1 cellular context compared by ENCODE assay signal in the genomic region with DNA sequence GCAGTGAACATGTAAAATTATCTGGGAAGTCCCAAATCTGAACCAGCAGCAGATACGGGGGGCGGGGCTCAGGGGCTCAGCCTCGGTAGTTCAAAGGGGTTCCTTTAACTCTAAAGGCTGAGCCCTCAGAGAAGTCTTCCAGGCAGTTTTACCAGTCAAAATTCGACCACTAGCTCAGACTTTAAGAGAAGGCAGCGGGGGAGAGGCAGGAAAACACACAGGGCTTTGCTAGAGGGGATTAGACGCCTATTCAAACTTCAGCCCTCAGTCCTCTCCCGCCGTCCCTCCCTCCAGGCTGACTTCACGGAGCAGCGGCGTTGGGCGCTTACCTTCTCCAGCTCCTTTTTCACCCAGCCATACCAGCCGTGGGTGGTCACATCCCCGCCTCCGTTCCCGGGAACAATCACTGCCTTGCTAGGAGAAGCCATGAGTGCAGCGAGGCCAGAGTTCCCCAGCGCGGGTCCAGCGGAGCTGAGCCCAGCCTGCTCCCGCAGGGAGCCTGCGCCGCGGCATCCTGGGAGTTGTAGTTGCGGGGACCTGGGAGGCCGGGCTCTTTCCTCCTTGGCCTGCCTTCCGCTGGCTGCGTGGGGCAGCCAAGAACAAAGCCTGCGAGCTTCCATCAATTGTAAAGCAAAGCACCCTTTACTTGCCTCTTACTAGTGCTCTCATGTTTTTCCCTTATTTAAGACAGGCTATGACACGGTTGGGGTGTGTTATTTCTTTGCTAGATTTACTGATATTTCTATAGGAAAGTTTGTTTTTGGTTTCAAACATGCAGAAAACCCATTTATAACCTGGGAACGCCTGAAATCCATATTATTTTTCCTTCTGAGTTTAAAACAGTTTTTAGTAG.
TF ChIP-seq lines count a peak whose summit lies in the region.

Gene RBBP9, minus strand, starts transcription at position 486 of the 853 bp plus-strand sequence. Its CDS starts 58 bp downstream, at position 428.

TF ChIP-seq in HepG2, 621 proteins besides CTCF, POLR2A, EP300 and RAD21 (continued from another document and continues in another):
- TF ChIP-seq RNF219 (CRISPR knock-in tag; IDR thresholded peaks at IDR 0.05) (no peak), ARID3A (IDR thresholded peaks at IDR 0.05; ENCODE audit: low read depth, low read length) (no peak), SIN3A (IDR thresholded peaks at IDR 0.05; ENCODE audit: borderline replicate concordance, low read depth, low read length) (peak; percentile 84; the same call in 1 of the 2 replicates), ATF7-NPFF (CRISPR knock-in tag; IDR thresholded peaks at IDR 0.05; ENCODE audit: low read depth) (peak; percentile 69; the same call in 1 of the 2 replicates), NFATC3 (CRISPR knock-in tag; IDR thresholded peaks at IDR 0.05) (no peak; the same call in 1 of the 2 replicates), MXD4 (CRISPR knock-in tag; IDR thresholded peaks at IDR 0.05) (peak; percentile 89), ZFYVE20 (CRISPR knock-in tag; IDR thresholded peaks at IDR 0.05; ENCODE audit: borderline replicate concordance, low read depth) (0 out of 2 replicates have a peak, but pooled peaks have one; percentile 45), ZSCAN9 (CRISPR knock-in tag; IDR thresholded peaks at IDR 0.05; ENCODE audit: borderline replicate concordance) (peak; percentile 47; the same call in 1 of the 2 replicates), SNAI1 (CRISPR knock-in tag; IDR thresholded peaks at IDR 0.05; ENCODE audit: borderline replicate concordance) (peak; percentile 87; the same call in 1 of the 2 replicates), ZNF432 (CRISPR knock-in tag; IDR thresholded peaks at IDR 0.05; ENCODE audit: borderline replicate concordance) (no peak), MAFK (conservative IDR thresholded peaks at IDR 0.05 in 1 of 2, IDR thresholded peaks at IDR 0.05 in 1 of 2; ENCODE audit: low read length in 2 of 2) (no peak), ESRRA (CRISPR knock-in tag; IDR thresholded peaks at IDR 0.05; ENCODE audit: low read depth) (0 out of 2 replicates have a peak, but pooled peaks have one; percentile 61), PCBP1 (IDR thresholded peaks at IDR 0.05; ENCODE audit: borderline replicate concordance, low read depth, low read length) (0 out of 2 replicates have a peak, but pooled peaks have one; percentile 54), SALL1 (CRISPR knock-in tag; IDR thresholded peaks at IDR 0.05) (peak; percentile 96), SOX13 (IDR thresholded peaks at IDR 0.05) (no peak), SOX13 (CRISPR knock-in tag; conservative IDR thresholded peaks at IDR 0.05 in 1 of 2, IDR thresholded peaks at IDR 0.05 in 1 of 2) (peak in 1 of 2 experiments; percentile 72; a peak in 2 of 4 replicates), NONO (IDR thresholded peaks at IDR 0.05) (no peak), NONO (CRISPR knock-in tag; conservative IDR thresholded peaks at IDR 0.05) (peak; percentile 93), ZNF552 (CRISPR knock-in tag; IDR thresholded peaks at IDR 0.05; ENCODE audit: borderline replicate concordance) (peak; percentile 31; the same call in 1 of the 2 replicates), PPARG (CRISPR knock-in tag; conservative IDR thresholded peaks at IDR 0.05) (0 out of 2 replicates have a peak, but pooled peaks have one; percentile 52), POLR2AphosphoS2 (IDR thresholded peaks at IDR 0.05; ENCODE audit: low read depth, low read length) (no peak), SATB2 (CRISPR knock-in tag; IDR thresholded peaks at IDR 0.05) (peak; percentile 80), U2AF2 (IDR thresholded peaks at IDR 0.05; ENCODE audit: low read depth, low read length) (no peak), IKZF4 (CRISPR knock-in tag; IDR thresholded peaks at IDR 0.05; ENCODE audit: borderline replicate concordance, low read depth, not compliant biosample characterization) (peak; percentile 83), ZNF576 (CRISPR knock-in tag; IDR thresholded peaks at IDR 0.05) (no peak), ZNF691 (CRISPR knock-in tag; IDR thresholded peaks at IDR 0.05; ENCODE audit: borderline replicate concordance, low read depth) (peak; percentile 92; the same call in 1 of the 2 replicates), SIX1 (CRISPR knock-in tag; IDR thresholded peaks at IDR 0.05; ENCODE audit: borderline replicate concordance) (peak; percentile 45; the same call in 1 of the 2 replicates), ZNF629 (CRISPR knock-in tag; conservative IDR thresholded peaks at IDR 0.05) (no peak; the same call in 1 of the 2 replicates), RFXANK (CRISPR knock-in tag; IDR thresholded peaks at IDR 0.05) (peak; percentile 40; the same call in 1 of the 2 replicates), JUN (CRISPR knock-in tag; IDR thresholded peaks at IDR 0.05) (no peak), ZNF446 (CRISPR knock-in tag; IDR thresholded peaks at IDR 0.05) (0 out of 2 replicates have a peak, but pooled peaks have one; percentile 45), ZNF317 (CRISPR knock-in tag; IDR thresholded peaks at IDR 0.05) (peak; percentile 88), DNMT3B (CRISPR knock-in tag; conservative IDR thresholded peaks at IDR 0.05) (peak; percentile 29; the same call in 1 of the 2 replicates), CHD4 (IDR thresholded peaks at IDR 0.05; ENCODE audit: borderline replicate concordance, low read length) (no peak), ZNF83 (CRISPR knock-in tag; IDR thresholded peaks at IDR 0.05; ENCODE audit: borderline replicate concordance) (no peak), ZNF607 (CRISPR knock-in tag; IDR thresholded peaks at IDR 0.05; ENCODE audit: borderline replicate concordance) (peak; percentile 97), PITX1 (CRISPR knock-in tag; IDR thresholded peaks at IDR 0.05) (peak; percentile 90), MTERF4 (CRISPR knock-in tag; IDR thresholded peaks at IDR 0.05) (peak; percentile 94), ZBTB2 (CRISPR knock-in tag; IDR thresholded peaks at IDR 0.05; ENCODE audit: low read depth) (no peak), ARHGAP35 (CRISPR knock-in tag; IDR thresholded peaks at IDR 0.05; ENCODE audit: borderline replicate concordance) (peak; percentile 98), ZNF7 (CRISPR knock-in tag; IDR thresholded peaks at IDR 0.05) (no peak), SAP130 (CRISPR knock-in tag; IDR thresholded peaks at IDR 0.05; ENCODE audit: low read depth) (peak; percentile 95), KLF15 (CRISPR knock-in tag; IDR thresholded peaks at IDR 0.05; ENCODE audit: borderline replicate concordance) (no peak), FLYWCH1 (CRISPR knock-in tag; IDR thresholded peaks at IDR 0.05) (no peak), MXD1 (CRISPR knock-in tag; IDR thresholded peaks at IDR 0.05) (peak; percentile 90), ATF3 (CRISPR knock-in tag; IDR thresholded peaks at IDR 0.05) (peak; percentile 49; the same call in 1 of the 2 replicates), ZNF713 (CRISPR knock-in tag; IDR thresholded peaks at IDR 0.05) (no peak), HNRNPUL1 (IDR thresholded peaks at IDR 0.05; ENCODE audit: low read depth, low read length) (no peak), RNF2 (conservative IDR thresholded peaks at IDR 0.05; ENCODE audit: low read depth) (no peak)
- TF ChIP-seq, protein P1, sequence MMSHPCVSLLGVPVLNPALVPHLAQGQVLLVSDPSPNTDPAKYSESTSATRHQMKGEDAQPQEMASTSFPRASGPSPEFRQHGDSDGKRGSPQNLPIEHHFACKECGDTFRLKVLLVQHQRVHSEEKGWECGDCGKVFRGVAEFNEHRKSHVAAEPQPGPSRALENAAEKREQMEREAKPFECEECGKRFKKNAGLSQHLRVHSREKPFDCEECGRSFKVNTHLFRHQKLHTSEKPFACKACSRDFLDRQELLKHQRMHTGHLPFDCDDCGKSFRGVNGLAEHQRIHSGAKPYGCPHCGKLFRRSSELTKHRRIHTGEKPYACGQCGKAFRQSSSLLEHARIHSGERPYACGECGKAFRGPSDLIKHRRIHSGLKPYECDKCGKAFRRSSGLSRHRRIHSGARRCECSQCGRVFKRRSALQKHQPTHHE (CRISPR knock-in tag; IDR thresholded peaks at IDR 0.05; ENCODE audit: borderline replicate concordance), result peak; percentile 50; the same call in 1 of the 2 replicates
- TF ChIP-seq, protein P2, sequence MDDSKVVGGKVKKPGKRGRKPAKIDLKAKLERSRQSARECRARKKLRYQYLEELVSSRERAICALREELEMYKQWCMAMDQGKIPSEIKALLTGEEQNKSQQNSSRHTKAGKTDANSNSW (CRISPR knock-in tag; IDR thresholded peaks at IDR 0.05; ENCODE audit: borderline replicate concordance), result 0 out of 2 replicates have a peak, but pooled peaks have one; percentile 76
- TF ChIP-seq, protein P3, sequence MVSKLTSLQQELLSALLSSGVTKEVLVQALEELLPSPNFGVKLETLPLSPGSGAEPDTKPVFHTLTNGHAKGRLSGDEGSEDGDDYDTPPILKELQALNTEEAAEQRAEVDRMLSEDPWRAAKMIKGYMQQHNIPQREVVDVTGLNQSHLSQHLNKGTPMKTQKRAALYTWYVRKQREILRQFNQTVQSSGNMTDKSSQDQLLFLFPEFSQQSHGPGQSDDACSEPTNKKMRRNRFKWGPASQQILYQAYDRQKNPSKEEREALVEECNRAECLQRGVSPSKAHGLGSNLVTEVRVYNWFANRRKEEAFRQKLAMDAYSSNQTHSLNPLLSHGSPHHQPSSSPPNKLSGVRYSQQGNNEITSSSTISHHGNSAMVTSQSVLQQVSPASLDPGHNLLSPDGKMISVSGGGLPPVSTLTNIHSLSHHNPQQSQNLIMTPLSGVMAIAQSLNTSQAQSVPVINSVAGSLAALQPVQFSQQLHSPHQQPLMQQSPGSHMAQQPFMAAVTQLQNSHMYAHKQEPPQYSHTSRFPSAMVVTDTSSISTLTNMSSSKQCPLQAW (CRISPR knock-in tag; IDR thresholded peaks at IDR 0.05), result peak; percentile 98
- TF ChIP-seq, protein P4, sequence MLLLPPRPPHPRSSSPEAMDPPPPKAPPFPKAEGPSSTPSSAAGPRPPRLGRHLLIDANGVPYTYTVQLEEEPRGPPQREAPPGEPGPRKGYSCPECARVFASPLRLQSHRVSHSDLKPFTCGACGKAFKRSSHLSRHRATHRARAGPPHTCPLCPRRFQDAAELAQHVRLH (CRISPR knock-in tag; IDR thresholded peaks at IDR 0.05; ENCODE audit: borderline replicate concordance, low read depth), result peak; percentile 80; the same call in 1 of the 2 replicates
